1 cellular context compared by ENCODE assay signal in the genomic region with DNA sequence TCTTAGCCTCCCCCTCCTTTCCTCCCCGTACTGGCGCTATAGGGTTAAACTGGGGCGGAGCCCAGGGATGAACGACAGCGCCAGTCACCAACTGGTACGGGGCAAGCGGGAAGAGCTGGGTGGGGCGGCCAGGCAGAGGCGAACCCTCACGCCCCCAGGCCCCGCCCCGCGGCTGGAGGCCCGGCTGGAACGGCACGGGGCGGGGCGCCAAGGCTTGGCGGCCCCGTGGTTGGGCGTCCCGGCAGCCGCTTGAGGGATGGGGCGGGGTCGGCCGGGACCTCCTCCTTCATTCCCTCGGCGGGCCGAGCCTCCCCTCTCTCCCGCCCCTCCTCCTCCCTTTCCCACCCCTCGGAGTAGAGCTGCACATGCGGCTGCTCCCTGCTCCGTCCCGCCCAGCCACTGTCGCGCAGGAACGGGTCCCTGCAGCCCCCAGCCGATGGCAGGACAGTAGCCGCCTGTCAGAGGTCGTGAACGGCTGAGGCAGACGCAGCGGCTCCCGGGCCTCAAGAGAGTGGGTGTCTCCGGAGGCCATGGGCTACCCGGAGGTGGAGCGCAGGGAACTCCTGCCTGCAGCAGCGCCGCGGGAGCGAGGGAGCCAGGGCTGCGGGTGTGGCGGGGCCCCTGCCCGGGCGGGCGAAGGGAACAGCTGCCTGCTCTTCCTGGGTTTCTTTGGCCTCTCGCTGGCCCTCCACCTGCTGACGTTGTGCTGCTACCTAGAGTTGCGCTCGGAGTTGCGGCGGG.
TF ChIP-seq lines count a peak whose summit lies in the region.

TSS of gene EDA (plus strand) at position 335 of the 741 bp plus-strand sequence.

TF ChIP-seq in HepG2, 621 proteins besides CTCF, POLR2A, EP300 and RAD21 (continued from another document and continues in another):
- TF ChIP-seq, protein P1, sequence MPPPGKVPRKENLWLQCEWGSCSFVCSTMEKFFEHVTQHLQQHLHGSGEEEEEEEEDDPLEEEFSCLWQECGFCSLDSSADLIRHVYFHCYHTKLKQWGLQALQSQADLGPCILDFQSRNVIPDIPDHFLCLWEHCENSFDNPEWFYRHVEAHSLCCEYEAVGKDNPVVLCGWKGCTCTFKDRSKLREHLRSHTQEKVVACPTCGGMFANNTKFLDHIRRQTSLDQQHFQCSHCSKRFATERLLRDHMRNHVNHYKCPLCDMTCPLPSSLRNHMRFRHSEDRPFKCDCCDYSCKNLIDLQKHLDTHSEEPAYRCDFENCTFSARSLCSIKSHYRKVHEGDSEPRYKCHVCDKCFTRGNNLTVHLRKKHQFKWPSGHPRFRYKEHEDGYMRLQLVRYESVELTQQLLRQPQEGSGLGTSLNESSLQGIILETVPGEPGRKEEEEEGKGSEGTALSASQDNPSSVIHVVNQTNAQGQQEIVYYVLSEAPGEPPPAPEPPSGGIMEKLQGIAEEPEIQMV (CRISPR knock-in tag; IDR thresholded peaks at IDR 0.05; ENCODE audit: low read depth) = 0 out of 2 replicates have a peak, but pooled peaks have one; percentile 3
- TF ChIP-seq, protein P2, sequence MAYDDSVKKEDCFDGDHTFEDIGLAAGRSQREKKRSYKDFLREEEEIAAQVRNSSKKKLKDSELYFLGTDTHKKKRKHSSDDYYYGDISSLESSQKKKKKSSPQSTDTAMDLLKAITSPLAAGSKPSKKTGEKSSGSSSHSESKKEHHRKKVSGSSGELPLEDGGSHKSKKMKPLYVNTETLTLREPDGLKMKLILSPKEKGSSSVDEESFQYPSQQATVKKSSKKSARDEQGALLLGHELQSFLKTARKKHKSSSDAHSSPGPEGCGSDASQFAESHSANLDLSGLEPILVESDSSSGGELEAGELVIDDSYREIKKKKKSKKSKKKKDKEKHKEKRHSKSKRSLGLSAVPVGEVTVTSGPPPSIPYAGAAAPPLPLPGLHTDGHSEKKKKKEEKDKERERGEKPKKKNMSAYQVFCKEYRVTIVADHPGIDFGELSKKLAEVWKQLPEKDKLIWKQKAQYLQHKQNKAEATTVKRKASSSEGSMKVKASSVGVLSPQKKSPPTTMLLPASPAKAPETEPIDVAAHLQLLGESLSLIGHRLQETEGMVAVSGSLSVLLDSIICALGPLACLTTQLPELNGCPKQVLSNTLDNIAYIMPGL (CRISPR knock-in tag; IDR thresholded peaks at IDR 0.05; ENCODE audit: borderline replicate concordance in 1 of 2, low read depth in 1 of 2) = peak in 1 of 2 experiments; percentile 15; a peak in 2 of 4 replicates
- TF ChIP-seq ZNF883 (CRISPR knock-in tag; IDR thresholded peaks at IDR 0.05; ENCODE audit: not compliant biosample characterization) (no peak), MTF2 (CRISPR knock-in tag; IDR thresholded peaks at IDR 0.05; ENCODE audit: borderline replicate concordance) (0 out of 2 replicates have a peak, but pooled peaks have one; percentile 26), FOXK1 (CRISPR knock-in tag; IDR thresholded peaks at IDR 0.05; ENCODE audit: borderline replicate concordance, low read depth) (no peak), ZGPAT (CRISPR knock-in tag; IDR thresholded peaks at IDR 0.05) (no peak), ELF3 (CRISPR knock-in tag; IDR thresholded peaks at IDR 0.05) (no peak), ZNF121 (CRISPR knock-in tag; IDR thresholded peaks at IDR 0.05) (no peak), ZNF768 (CRISPR knock-in tag; IDR thresholded peaks at IDR 0.05) (no peak), ZNF549 (CRISPR knock-in tag; IDR thresholded peaks at IDR 0.05) (no peak), NFYB (CRISPR knock-in tag; IDR thresholded peaks at IDR 0.05) (peak; percentile 79), BHLHE40 (IDR thresholded peaks at IDR 0.05; ENCODE audit: low read length) (no peak), ONECUT2 (CRISPR knock-in tag; IDR thresholded peaks at IDR 0.05) (no peak), TARDBP (CRISPR knock-in tag; IDR thresholded peaks at IDR 0.05) (no peak), IRF2 (CRISPR knock-in tag; IDR thresholded peaks at IDR 0.05) (no peak), ISX (CRISPR knock-in tag; conservative IDR thresholded peaks at IDR 0.05) (no peak), NFIB (CRISPR knock-in tag; IDR thresholded peaks at IDR 0.05; ENCODE audit: borderline replicate concordance) (no peak), GABPB1 (CRISPR knock-in tag; IDR thresholded peaks at IDR 0.05) (peak; percentile 46; the same call in 1 of the 2 replicates), MEIS1 (CRISPR knock-in tag; IDR thresholded peaks at IDR 0.05; ENCODE audit: borderline replicate concordance) (0 out of 2 replicates have a peak, but pooled peaks have one; percentile 35), PAXIP1 (CRISPR knock-in tag; conservative IDR thresholded peaks at IDR 0.05) (peak; percentile 28; the same call in 1 of the 2 replicates), ZNF780A (CRISPR knock-in tag; IDR thresholded peaks at IDR 0.05) (no peak), NPAS2 (CRISPR knock-in tag; IDR thresholded peaks at IDR 0.05; ENCODE audit: borderline replicate concordance) (no peak), CCDC6 (CRISPR knock-in tag; IDR thresholded peaks at IDR 0.05) (no peak), ZNF317 (CRISPR knock-in tag; IDR thresholded peaks at IDR 0.05) (no peak), ZFYVE20 (CRISPR knock-in tag; IDR thresholded peaks at IDR 0.05; ENCODE audit: borderline replicate concordance, low read depth) (no peak), ZNF615 (CRISPR knock-in tag; IDR thresholded peaks at IDR 0.05; ENCODE audit: borderline replicate concordance) (no peak), AKNA (CRISPR knock-in tag; IDR thresholded peaks at IDR 0.05; ENCODE audit: borderline replicate concordance) (no peak), SOX6 (IDR thresholded peaks at IDR 0.05) (no peak), SOX6 (CRISPR knock-in tag; IDR thresholded peaks at IDR 0.05) (no peak), ELF4 (CRISPR knock-in tag; IDR thresholded peaks at IDR 0.05; ENCODE audit: borderline replicate concordance) (no peak), TOE1 (CRISPR knock-in tag; IDR thresholded peaks at IDR 0.05) (no peak)
- TF ChIP-seq, protein P3, sequence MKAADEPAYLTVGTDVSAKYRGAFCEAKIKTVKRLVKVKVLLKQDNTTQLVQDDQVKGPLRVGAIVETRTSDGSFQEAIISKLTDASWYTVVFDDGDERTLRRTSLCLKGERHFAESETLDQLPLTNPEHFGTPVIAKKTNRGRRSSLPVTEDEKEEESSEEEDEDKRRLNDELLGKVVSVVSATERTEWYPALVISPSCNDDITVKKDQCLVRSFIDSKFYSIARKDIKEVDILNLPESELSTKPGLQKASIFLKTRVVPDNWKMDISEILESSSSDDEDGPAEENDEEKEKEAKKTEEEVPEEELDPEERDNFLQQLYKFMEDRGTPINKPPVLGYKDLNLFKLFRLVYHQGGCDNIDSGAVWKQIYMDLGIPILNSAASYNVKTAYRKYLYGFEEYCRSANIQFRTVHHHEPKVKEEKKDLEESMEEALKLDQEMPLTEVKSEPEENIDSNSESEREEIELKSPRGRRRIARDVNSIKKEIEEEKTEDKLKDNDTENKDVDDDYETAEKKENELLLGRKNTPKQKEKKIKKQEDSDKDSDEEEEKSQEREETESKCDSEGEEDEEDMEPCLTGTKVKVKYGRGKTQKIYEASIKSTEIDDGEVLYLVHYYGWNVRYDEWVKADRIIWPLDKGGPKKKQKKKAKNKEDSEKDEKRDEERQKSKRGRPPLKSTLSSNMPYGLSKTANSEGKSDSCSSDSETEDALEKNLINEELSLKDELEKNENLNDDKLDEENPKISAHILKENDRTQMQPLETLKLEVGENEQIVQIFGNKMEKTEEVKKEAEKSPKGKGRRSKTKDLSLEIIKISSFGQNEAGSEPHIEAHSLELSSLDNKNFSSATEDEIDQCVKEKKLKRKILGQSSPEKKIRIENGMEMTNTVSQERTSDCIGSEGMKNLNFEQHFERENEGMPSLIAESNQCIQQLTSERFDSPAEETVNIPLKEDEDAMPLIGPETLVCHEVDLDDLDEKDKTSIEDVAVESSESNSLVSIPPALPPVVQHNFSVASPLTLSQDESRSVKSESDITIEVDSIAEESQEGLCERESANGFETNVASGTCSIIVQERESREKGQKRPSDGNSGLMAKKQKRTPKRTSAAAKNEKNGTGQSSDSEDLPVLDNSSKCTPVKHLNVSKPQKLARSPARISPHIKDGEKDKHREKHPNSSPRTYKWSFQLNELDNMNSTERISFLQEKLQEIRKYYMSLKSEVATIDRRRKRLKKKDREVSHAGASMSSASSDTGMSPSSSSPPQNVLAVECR (CRISPR knock-in tag; IDR thresholded peaks at IDR 0.05; ENCODE audit: borderline replicate concordance) = peak; percentile 51
- TF ChIP-seq, protein P4, sequence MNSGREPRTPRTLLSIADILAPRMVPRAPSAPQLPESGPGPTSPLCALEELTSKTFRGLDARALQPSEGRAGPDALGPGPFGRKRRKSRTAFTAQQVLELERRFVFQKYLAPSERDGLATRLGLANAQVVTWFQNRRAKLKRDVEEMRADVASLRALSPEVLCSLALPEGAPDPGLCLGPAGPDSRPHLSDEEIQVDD (CRISPR knock-in tag; IDR thresholded peaks at IDR 0.05; ENCODE audit: borderline replicate concordance) = no peak
- TF ChIP-seq, protein P5, sequence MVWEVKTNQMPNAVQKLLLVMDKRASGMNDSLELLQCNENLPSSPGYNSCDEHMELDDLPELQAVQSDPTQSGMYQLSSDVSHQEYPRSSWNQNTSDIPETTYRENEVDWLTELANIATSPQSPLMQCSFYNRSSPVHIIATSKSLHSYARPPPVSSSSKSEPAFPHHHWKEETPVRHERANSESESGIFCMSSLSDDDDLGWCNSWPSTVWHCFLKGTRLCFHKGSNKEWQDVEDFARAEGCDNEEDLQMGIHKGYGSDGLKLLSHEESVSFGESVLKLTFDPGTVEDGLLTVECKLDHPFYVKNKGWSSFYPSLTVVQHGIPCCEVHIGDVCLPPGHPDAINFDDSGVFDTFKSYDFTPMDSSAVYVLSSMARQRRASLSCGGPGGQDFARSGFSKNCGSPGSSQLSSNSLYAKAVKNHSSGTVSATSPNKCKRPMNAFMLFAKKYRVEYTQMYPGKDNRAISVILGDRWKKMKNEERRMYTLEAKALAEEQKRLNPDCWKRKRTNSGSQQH (CRISPR knock-in tag; IDR thresholded peaks at IDR 0.05; ENCODE audit: low read depth) = no peak
